In genomic region chr2:177756346-177756745, GRCh38 we compare ENCODE assay signal across 18 cellular contexts.
DNase-seq lines count a peak whose midpoint lies in the region; ATAC-seq and TF ChIP-seq lines count a peak whose summit lies in the region.
"Had no signal": no experiment of that assay in that cellular context is flagged by ENCODE, and none has a peak within 500 bp of the region (broad histone marks: within the 10 kb centered on the region; RNA-seq: fewer than 3 reads in every experiment).

No MANE protein-coding gene starts in this region.

- TF ChIP-seq POLR2A in spleen (IDR thresholded peaks at IDR 0.05), result no peak

- peaks cover 5% of the 10 kb centered on the region for H3K27me3 Mint-ChIP-seq in nephron progenitor cell (ENCODE audit: low read depth, poor library complexity)

- no peaks in the 10 kb centered on the region for H3K36me3 Mint-ChIP-seq in nephron progenitor cell (ENCODE audit: low read depth)
- H3K36me3 Mint-ChIP-seq: CD4-positive, alpha-beta memory T cell had no signal

- H3K4me2 ChIP-seq in mesenchymal stem cell (ENCODE audit: low read length, poor library complexity, severe bottlenecking), result no peak overlapping the region

- 72% methylated on average over 4 of the region's 5 CpGs for WGBS in mesenchymal stem cell
- WGBS in spleen, 5 donors, result 67 to 82% (median 74%) methylated on average over 5 of the region's 5 CpGs

- no peak overlapping the region for H2AK5ac ChIP-seq in mesenchymal stem cell (ENCODE audit: low read length, severe bottlenecking)

- H3K9me3 Mint-ChIP-seq in nephron progenitor cell, result no peaks in the 10 kb centered on the region
- H3K9me3 Mint-ChIP-seq: CD4-positive, alpha-beta memory T cell; HFFc6 had no signal

- H3K9ac ChIP-seq in mesenchymal stem cell (ENCODE audit: low read length), result no peak overlapping the region

- no peak overlapping the region for H3K4ac ChIP-seq in mesenchymal stem cell (ENCODE audit: low read depth in 1 of 2, low read length in 2 of 2)

- H4K91ac ChIP-seq in mesenchymal stem cell (ENCODE audit: low read length), result no peak overlapping the region

- H3K79me1 ChIP-seq in mesenchymal stem cell (replicated peaks; ENCODE audit: low read length, poor library complexity, severe bottlenecking), result no peaks in the 10 kb centered on the region

- H3K4me1 ChIP-seq in mesenchymal stem cell (ENCODE audit: control insufficient read depth, insufficient read depth, low read depth, low read length), result peaks cover 7% of the 10 kb centered on the region
- H3K4me1 ChIP-seq in spleen, result peaks cover 0 to 28% (median 5%) of the 10 kb centered on the region in 6 donors
- no peaks in the 10 kb centered on the region for H3K4me1 ChIP-seq in mucosa of descending colon (ENCODE audit: low read depth)
- H3K4me1 ChIP-seq: HAP-1 had no signal

- no peak for TF ChIP-seq CTCF in nephron progenitor cell (IDR thresholded peaks at IDR 0.05)
- TF ChIP-seq CTCF in spleen (IDR thresholded peaks at IDR 0.05 in 8 of 11, conservative IDR thresholded peaks at IDR 0.05 in 3 of 11), result no peak
- no peak for TF ChIP-seq CTCF in mucosa of descending colon (IDR thresholded peaks at IDR 0.05)

- H3K4me3 Mint-ChIP-seq in nephron progenitor cell, result no peak overlapping the region
- H3K4me3 Mint-ChIP-seq: CD4-positive, alpha-beta memory T cell; HFFc6 had no signal

- H4K8ac ChIP-seq in mesenchymal stem cell (ENCODE audit: low read length), result no peak overlapping the region

- no peak for ATAC-seq in mucosa of descending colon

- H3K14ac ChIP-seq in mesenchymal stem cell (ENCODE audit: low read length in 2 of 2), result no peak overlapping the region

- H2BK5ac ChIP-seq in mesenchymal stem cell (ENCODE audit: low read depth, low read length, poor library complexity, severe bottlenecking), result no peak overlapping the region

- no peak overlapping the region for H3K18ac ChIP-seq in mesenchymal stem cell (ENCODE audit: low read depth in 1 of 2, low read length in 2 of 2)

- H3K4me1 Mint-ChIP-seq in nephron progenitor cell, result peaks cover 74% of the 10 kb centered on the region

- H3K27me3 ChIP-seq in mesenchymal stem cell (ENCODE audit: control insufficient read depth in 1 of 2, insufficient read depth in 1 of 2, low read length in 2 of 2) (peaks cover 0 to 3% of the 10 kb centered on the region in 2 experiments), spleen (replicated peaks in 1 of 7) (peaks cover 0 to 7% (median 0%) of the 10 kb centered on the region in 7 donors)

- H3K27ac ChIP-seq in mesenchymal stem cell (ENCODE audit: low read length, poor library complexity, severe bottlenecking), result no peak overlapping the region
- H3K27ac ChIP-seq in spleen, result peak overlapping the region in 5 of 8 donors; percentile 42 to 73 (median 57)

- H3K27ac Mint-ChIP-seq in nephron progenitor cell, result peak overlapping the region; percentile 86
- H3K27ac Mint-ChIP-seq: HFFc6 had no signal

- H2AFZ ChIP-seq in mesenchymal stem cell (ENCODE audit: low read depth, low read length), result no peak overlapping the region

- DNase-seq in cerebellar cortex (ENCODE audit: low spot score) (peak; percentile 37), mesenchymal stem cell (peak; percentile 56), nephron progenitor cell (no peak), spleen (no peak), mucosa of descending colon (no peak), cardiac septum (ENCODE audit: low spot score) (no peak), NCI-H510A (lab: John Stamatoyannopoulos, UW) (no peak), activated gamma-delta T cell (lab: John Stamatoyannopoulos, UW) (no peak)
- DNase-seq: C1 segment of cervical spinal cord; Calu3; CD4-positive, alpha-beta memory T cell; COR-L47; DMS153; EL; GF-D8; GOT3; HFFc6 had no signal

- no peaks in the 10 kb centered on the region for H3K9me3 ChIP-seq in mesenchymal stem cell (ENCODE audit: control insufficient read depth, low read length)
- no peaks in the 10 kb centered on the region for H3K9me3 ChIP-seq in spleen
- no peaks in the 10 kb centered on the region for H3K9me3 ChIP-seq in mucosa of descending colon
- H3K9me3 ChIP-seq: HAP-1 had no signal

- H3K36me3 ChIP-seq in mesenchymal stem cell (ENCODE audit: control insufficient read depth in 1 of 2, insufficient read depth in 2 of 2, low read depth in 1 of 2, low read length in 2 of 2), result no peaks in the 10 kb centered on the region
- H3K36me3 ChIP-seq in spleen, result no peaks in the 10 kb centered on the region
- H3K36me3 ChIP-seq in mucosa of descending colon (ENCODE audit: low read depth), result no peaks in the 10 kb centered on the region
- H3K36me3 ChIP-seq: HAP-1 had no signal

- H2BK12ac ChIP-seq in mesenchymal stem cell (ENCODE audit: low read length in 2 of 2), result no peak overlapping the region

- no peak overlapping the region for H3K4me3 ChIP-seq in mesenchymal stem cell (ENCODE audit: insufficient read depth in 1 of 2, low read depth in 1 of 2, low read length in 2 of 2)
- H3K4me3 ChIP-seq in spleen, result no peak overlapping the region
- no peak overlapping the region for H3K4me3 ChIP-seq in mucosa of descending colon
- H3K4me3 ChIP-seq: HAP-1 had no signal

- H2BK15ac ChIP-seq in mesenchymal stem cell (ENCODE audit: low read depth, poor library complexity, severe bottlenecking), result no peak overlapping the region

- intact Hi-C loops in spleen (cut with DNase I; ENCODE audit: low total_unique reads), result no loop called here
- intact Hi-C loops in mucosa of descending colon (cut with DNase I, micrococcal nuclease), result no loop called here
- intact Hi-C loops in cardiac septum (cut with DNase I), result loop anchor here (5.0 kb wide), 1 partner anchor 419 kb away; no protein-coding TSS in a partner anchor

- no peak overlapping the region for H2BK120ac ChIP-seq in mesenchymal stem cell (ENCODE audit: low read depth, low read length)

- no peak overlapping the region for H3K23ac ChIP-seq in mesenchymal stem cell (ENCODE audit: low read length in 2 of 2)

Comparison
In these comparisons a context has a peak if more than half of its experiments do, and no peak if none do; other contexts are left out.
1. DNase-seq: peak in cerebellar cortex (single experiment) and mesenchymal stem cell (single experiment); none in nephron progenitor cell (single experiment), spleen (single experiment), mucosa of descending colon (0 of 3), cardiac septum (single experiment), NCI-H510A (single experiment) and activated gamma-delta T cell (single experiment).